12 cellular contexts compared by ENCODE assay signal in the genomic region with DNA sequence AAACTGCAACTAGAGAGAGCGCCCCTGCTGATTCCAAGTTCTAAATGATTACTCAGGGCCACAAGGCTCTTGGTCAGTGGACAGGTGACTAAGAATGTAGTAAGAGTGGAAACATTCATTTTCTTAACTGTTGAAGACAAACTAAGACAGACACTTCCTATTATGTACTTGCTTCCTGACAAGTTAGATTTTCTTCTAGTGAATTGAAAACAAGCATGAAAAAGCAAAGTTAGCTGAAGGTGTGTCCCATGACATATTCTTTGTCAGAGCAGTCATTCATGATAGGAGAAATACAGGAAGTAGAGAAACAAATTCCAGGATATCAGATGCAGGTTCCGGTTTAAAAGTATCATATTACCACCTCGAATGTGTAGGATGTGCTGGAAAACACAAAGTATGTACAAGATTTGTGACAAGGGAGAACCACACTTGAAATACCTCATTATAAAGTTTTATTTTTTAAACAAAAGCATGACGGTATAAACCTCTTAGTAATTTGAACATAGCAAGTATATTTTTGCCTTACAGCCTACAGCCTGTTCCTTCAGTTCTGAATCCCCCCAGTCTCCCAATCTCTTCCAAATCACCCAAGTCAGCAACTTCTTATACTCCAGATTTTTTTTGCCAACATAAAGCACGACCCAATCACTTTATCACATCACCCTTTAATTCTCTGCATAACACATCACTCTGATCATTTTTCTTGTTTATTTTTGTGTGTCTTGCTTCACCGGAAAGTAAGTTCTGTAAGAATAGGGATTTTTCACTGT. TPM values are rescaled to one million over a fixed set of nuclear protein-coding genes. Genes with fewer than 3 reads are reported as not detected.
A peak's percentile ranks its signal among the peaks of the same experiment; 100 is the strongest.
DNase-seq lines count a peak whose midpoint lies in the region; ATAC-seq, FAIRE-seq and TF ChIP-seq lines count a peak whose summit lies in the region.
"Had no signal": no experiment of that assay in that cellular context is flagged by ENCODE, and none has a peak within 500 bp of the region (broad histone marks: within the 10 kb centered on the region; RNA-seq: fewer than 3 reads in every experiment).

No MANE protein-coding gene starts in this region.

- no peak overlapping the region for H2BK15ac ChIP-seq in mesenchymal stem cell (ENCODE audit: low read depth, poor library complexity, severe bottlenecking)

- H3K27ac ChIP-seq in A549 (peak overlapping the region; percentile 2 to 25; a peak in 2 of 6 replicates), mammary epithelial cell (ENCODE audit: insufficient read depth, low read depth, low read length) (peak overlapping the region; percentile 26), mesenchymal stem cell (ENCODE audit: low read length, poor library complexity, severe bottlenecking) (peak overlapping the region; percentile 53)
- H3K27ac ChIP-seq: tibial nerve had no signal

- H2AFZ ChIP-seq in mammary epithelial cell (ENCODE audit: low read depth, low read length) = no peak overlapping the region
- no peak overlapping the region for H2AFZ ChIP-seq in mesenchymal stem cell (ENCODE audit: low read depth, low read length)

- intact Hi-C loops in mammary epithelial cell (cut with micrococcal nuclease) = no loop called here

- H3K9me3 ChIP-seq in A549 (no peaks in the 10 kb centered on the region), mammary epithelial cell (replicated peaks; ENCODE audit: insufficient read depth, low read length) (no peaks in the 10 kb centered on the region), mesenchymal stem cell (ENCODE audit: control insufficient read depth, low read length) (no peaks in the 10 kb centered on the region)
- H3K9me3 ChIP-seq: tibial nerve had no signal

- CTCF ChIA-PET in A549 (lab: Yijun Ruan, JAX) (interaction anchor here (0.6 to 1.7 kb wide), 3 partner anchors 94 to 758 kb away, joined by 3 to 5 read pairs (median 3); no protein-coding TSS in a partner anchor), mammary epithelial cell (lab: Charles Lee; ENCODE audit: low non-redundant PET) (interaction anchor here (0.7 kb wide), 1 partner anchor 38 kb away, joined by 6 read pairs; no protein-coding TSS in a partner anchor)

- H2BK5ac ChIP-seq in mesenchymal stem cell (ENCODE audit: low read depth, low read length, poor library complexity, severe bottlenecking) = no peak overlapping the region

- in situ Hi-C loops in mammary epithelial cell (cut with MboI; ENCODE audit: low sequenced_read_pairs in 2 of 2) = no loop called here

- TF ChIP-seq POLR2A in A549 (IDR thresholded peaks at IDR 0.05; ENCODE audit: low read length) = no peak

- POLR2A ChIA-PET in A549 (lab: Yijun Ruan, JAX) = no interaction called here

- H3K23ac ChIP-seq in mesenchymal stem cell (ENCODE audit: low read length in 2 of 2) = no peak overlapping the region

- WGBS in A549 (ENCODE audit: missing lambda C conversion rate) = 48% methylated on average over 6 of the region's 6 CpGs
- WGBS in mammary epithelial cell (ENCODE audit: low coverage, missing lambda C conversion rate) = 93% methylated on average over 6 of the region's 6 CpGs
- 99% methylated on average over 3 of the region's 6 CpGs for WGBS in mesenchymal stem cell

- H3K18ac ChIP-seq in mesenchymal stem cell (ENCODE audit: low read depth in 1 of 2, low read length in 2 of 2) = no peak overlapping the region

- no peak overlapping the region for H3K9ac ChIP-seq in mammary epithelial cell (ENCODE audit: insufficient read depth, low read length)
- H3K9ac ChIP-seq in mesenchymal stem cell (ENCODE audit: low read length) = peak overlapping the region; percentile 1

- DNase-seq in A549 (ENCODE audit: low read depth in 1 of 2, low spot score in 1 of 2) (peak in 1 of 2 experiments; percentile 57), M059J (ENCODE audit: low read depth) (peak; percentile 71), mammary epithelial cell (peak; percentile 79), mesenchymal stem cell (peak; percentile 24), DMS79 (lab: John Stamatoyannopoulos, UW) (no peak)
- no peak for DNase-seq in effector CD8-positive, alpha-beta T cell (lab: John Stamatoyannopoulos, UW)
- DNase-seq in activated T-cell treated with anti-CD3 and anti-CD28 coated beads, Interleukin-2, amount 50 U/mL, for 48 hours = no peak
- DNase-seq: activated CD4-positive, alpha-beta T cell treated with anti-CD3 and anti-CD28 coated beads, Interleukin-2, amount 50 U/mL, for 1 hour; cerebellar nuclear complex; H9 had no signal

- H3K14ac ChIP-seq in mesenchymal stem cell (ENCODE audit: low read length in 2 of 2) = no peak overlapping the region

- H4K20me1 ChIP-seq in mammary epithelial cell (ENCODE audit: insufficient read depth, low read length) = no peaks in the 10 kb centered on the region

- H4K8ac ChIP-seq in mesenchymal stem cell (ENCODE audit: low read length) = no peak overlapping the region

- ATAC-seq in A549 = peak; percentile 72 to 79
- no peak for ATAC-seq in activated CD4-positive, CD25-positive, alpha-beta regulatory T cell treated with anti-CD3 and anti-CD28 coated beads, Interleukin-2, amount 50 U/mL, for 24 hours

- H3K36me3 ChIP-seq in mammary epithelial cell (ENCODE audit: insufficient read depth, low read length) (no peaks in the 10 kb centered on the region), mesenchymal stem cell (ENCODE audit: control insufficient read depth in 1 of 2, insufficient read depth in 2 of 2, low read depth in 1 of 2, low read length in 2 of 2) (peaks cover 0 to 9% of the 10 kb centered on the region in 2 experiments)
- H3K36me3 ChIP-seq: tibial nerve had no signal

- no TSS peak for BruUV-seq in mammary epithelial cell (replicated peaks; lab: Mats Ljungman, UMichigan)

- dilution Hi-C loops in mammary epithelial cell (cut with HindIII; ENCODE audit: low sequenced_read_pairs) = no loop called here

- H3K27me3 ChIP-seq in mammary epithelial cell (ENCODE audit: insufficient read depth, low read length) (no peaks in the 10 kb centered on the region), mesenchymal stem cell (ENCODE audit: control insufficient read depth in 1 of 2, insufficient read depth in 1 of 2, low read length in 2 of 2) (no peaks in the 10 kb centered on the region)
- H3K27me3 ChIP-seq: tibial nerve had no signal

- H3K79me1 ChIP-seq in mesenchymal stem cell (replicated peaks; ENCODE audit: low read length, poor library complexity, severe bottlenecking) = peaks cover 1% of the 10 kb centered on the region

- H2AK5ac ChIP-seq in mesenchymal stem cell (ENCODE audit: low read length, severe bottlenecking) = no peak overlapping the region

- peaks cover 73% of the 10 kb centered on the region for H3K79me2 ChIP-seq in mammary epithelial cell (ENCODE audit: insufficient read depth, low read length)

- H3K4me1 ChIP-seq in A549 (peaks cover 73% of the 10 kb centered on the region), mammary epithelial cell (ENCODE audit: insufficient read depth, low read length) (peaks cover 19% of the 10 kb centered on the region), mesenchymal stem cell (ENCODE audit: control insufficient read depth, insufficient read depth, low read depth, low read length) (peaks cover 6% of the 10 kb centered on the region)

- FAIRE-seq in A549 (lab: Jason Lieb, UNC) = peak; percentile 73

- no peak for TF ChIP-seq RAD21 in A549 (conservative IDR thresholded peaks at IDR 0.05 in 1 of 2, IDR thresholded peaks at IDR 0.05 in 1 of 2)

- no peak overlapping the region for H2BK120ac ChIP-seq in mesenchymal stem cell (ENCODE audit: low read depth, low read length)

- H2BK12ac ChIP-seq in mesenchymal stem cell (ENCODE audit: low read length in 2 of 2) = no peak overlapping the region

- no peak overlapping the region for H3K4me3 ChIP-seq in A549
- no peak overlapping the region for H3K4me3 ChIP-seq in mammary epithelial cell (replicated peaks in 1 of 3; ENCODE audit: insufficient read depth in 1 of 3, low read depth in 2 of 3, low read length in 3 of 3)
- no peak overlapping the region for H3K4me3 ChIP-seq in mesenchymal stem cell (ENCODE audit: insufficient read depth in 1 of 2, low read depth in 1 of 2, low read length in 2 of 2)
- H3K4me3 ChIP-seq: tibial nerve had no signal

- TF ChIP-seq EP300 in A549 (IDR thresholded peaks at IDR 0.05) = no peak

- 0 out of 3 replicates have a peak, but pooled peaks have one; percentile 6 for TF ChIP-seq CTCF in A549 (IDR thresholded peaks at IDR 0.05)
- no peak for TF ChIP-seq CTCF in mammary epithelial cell (conservative IDR thresholded peaks at IDR 0.05 in 1 of 2, IDR thresholded peaks at IDR 0.05 in 1 of 2; ENCODE audit: extremely low read depth in 1 of 2, insufficient read depth in 1 of 2, low read depth in 1 of 2, low read length in 2 of 2)

- no peak overlapping the region for H3K4ac ChIP-seq in mesenchymal stem cell (ENCODE audit: low read depth in 1 of 2, low read length in 2 of 2)

- H3K4me2 ChIP-seq in A549 = peak overlapping the region; percentile 69
- peak overlapping the region; percentile 42 for H3K4me2 ChIP-seq in mammary epithelial cell (ENCODE audit: insufficient read depth, low read depth, low read length)
- no peak overlapping the region for H3K4me2 ChIP-seq in mesenchymal stem cell (ENCODE audit: low read length, poor library complexity, severe bottlenecking)

- no peak overlapping the region for H4K91ac ChIP-seq in mesenchymal stem cell (ENCODE audit: low read length)

TF ChIP-seq in A549, 52 proteins besides CTCF, POLR2A, EP300 and RAD21:
- TF ChIP-seq FOSL2 (IDR thresholded peaks at IDR 0.05) (no peak), FOSL2 (CRISPR knock-in tag; IDR thresholded peaks at IDR 0.05) (peak; percentile 73), MYC (IDR thresholded peaks at IDR 0.05; ENCODE audit: borderline replicate concordance, low read length) (no peak), MAFK (IDR thresholded peaks at IDR 0.05; ENCODE audit: partially characterized antibody) (peak; percentile 59), ESRRA (IDR thresholded peaks at IDR 0.05; ENCODE audit: borderline replicate concordance, low read length) (no peak), ZC3H11A (IDR thresholded peaks at IDR 0.05) (no peak), JUNB (IDR thresholded peaks at IDR 0.05) (0 out of 2 replicates have a peak, but pooled peaks have one; percentile 33)

RNA-seq across cellular contexts. Expression of a gene that starts 6.2 kb away (rescaled TPM):
- polyA plus RNA-seq in A549 (2011; rRNA removed) = 636 and 680 TPM in 2 replicates
- 274 and 327 TPM in 2 replicates for polyA plus RNA-seq in A549 (2012; cell fraction: cytosol; rRNA removed)
- 188 and 204 TPM in 2 replicates for polyA plus RNA-seq in A549 (2012; cell fraction: nucleus; rRNA removed)
- polyA plus RNA-seq in A549 (2017; fragmentation: RNase III; extraction: RNeasy Plus Mini Kit Qiagen cat#74134 plus additional on column Dnase treatment) = 299 to 362 TPM (median 352 TPM) in 3 replicates
- polyA minus RNA-seq in A549 (2011; rRNA and poly(A)+ RNA removed) = 343 and 403 TPM in 2 replicates
- total RNA-seq in M059J (2014; rRNA removed; shearing (Covaris generic)) = 280 and 312 TPM in 2 replicates
- 100 to 1,000 TPM in 1 of 2 donors, 10 to 100 TPM in 1; 80.0 to 100 TPM for total RNA-seq in mammary epithelial cell
- 148 TPM for polyA plus RNA-seq in mammary epithelial cell
- 227 TPM for polyA minus RNA-seq in mammary epithelial cell
- 226 TPM for polyA plus RNA-seq in mesenchymal stem cell (2013, experiment 1 of 2)
- polyA plus RNA-seq in mesenchymal stem cell (2013, experiment 2 of 2) = 236 TPM

Comparison
In these comparisons a context has a peak if more than half of its experiments do, and no peak if none do; other contexts are left out.
1. ATAC-seq: peak in A549 (2 of 2); none in activated CD4-positive, CD25-positive, alpha-beta regulatory T cell treated with anti-CD3 and anti-CD28 coated beads, Interleukin-2, amount 50 U/mL, for 24 hours (0 of 2).
2. DNase-seq: peak in M059J (single experiment), mammary epithelial cell (single experiment) and mesenchymal stem cell (single experiment); none in DMS79 (single experiment), effector CD8-positive, alpha-beta T cell (single experiment) and activated T-cell treated with anti-CD3 and anti-CD28 coated beads, Interleukin-2, amount 50 U/mL, for 48 hours (0 of 2).
3. Peak in every context shown above with its lines, with median percentiles within 50 percentile points of each other: H3K27ac ChIP-seq.